In the genomic region with DNA sequence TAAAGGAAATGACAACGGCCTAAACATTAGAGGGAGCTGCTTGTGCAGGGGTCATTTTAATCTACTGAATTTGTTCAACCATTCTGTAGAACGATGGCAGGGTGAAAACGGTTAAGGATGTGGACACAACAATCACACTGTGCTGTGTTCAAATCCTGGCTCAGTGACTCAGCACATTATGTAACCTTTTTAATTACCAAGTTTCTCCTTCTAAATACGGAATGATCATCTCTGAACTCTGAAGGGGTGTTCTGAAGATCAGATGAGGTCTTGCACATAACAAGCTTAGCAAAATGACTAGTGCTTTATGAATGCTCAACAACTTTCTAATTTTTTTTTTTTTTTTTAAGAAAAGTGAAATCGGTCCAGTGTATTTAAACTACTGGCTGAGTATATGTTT, we compare ENCODE assay signal across 14 cellular contexts.
DNase-seq lines count a peak whose midpoint lies in the region; ATAC-seq and TF ChIP-seq lines count a peak whose summit lies in the region.
"Had no signal": no experiment of that assay in that cellular context is flagged by ENCODE, and none has a peak within 500 bp of the region (broad histone marks: within the 10 kb centered on the region; RNA-seq: fewer than 3 reads in every experiment).

No MANE protein-coding gene starts in this region.

- H3K9me3 ChIP-seq in esophagus muscularis mucosa (no peaks in the 10 kb centered on the region), right cardiac atrium (ENCODE audit: control insufficient read depth, low read length) (no peaks in the 10 kb centered on the region)
- H3K9me3 ChIP-seq: breast epithelium had no signal

- H3K36me3 ChIP-seq in esophagus muscularis mucosa, result peaks cover 2 to 61% (median 34%) of the 10 kb centered on the region in 4 donors

- peaks cover 72% of the 10 kb centered on the region for H3K36me3 Mint-ChIP-seq in stimulated activated memory B cell treated with anti-CD40 and anti-IgM and Interleukin-4, amounts not matched to agents 10 μg/mL and 1 μg/mL and 100 μg/mL, for 72 hours

- ATAC-seq in stimulated activated memory B cell treated with anti-CD40 and anti-IgM and Interleukin-4, amounts not matched to agents 10 μg/mL and 1 μg/mL and 100 μg/mL, for 72 hours, result no peak
- no peak for ATAC-seq in right cardiac atrium
- ATAC-seq: GM12878 had no signal

- TF ChIP-seq EP300 in esophagus muscularis mucosa (IDR thresholded peaks at IDR 0.05), result no peak

- WGBS in esophagus muscularis mucosa, result 47% methylated on average over 5 of the region's 5 CpGs
- 80% methylated on average over 5 of the region's 5 CpGs for WGBS in right cardiac atrium

- in situ Hi-C loops in GM13976 (cut with MboI; ENCODE audit: low sequenced_read_pairs, unreplicated experiment), result no loop called here

- intact Hi-C loops in esophagus muscularis mucosa (cut with DNase I), result no loop called here
- intact Hi-C loops in right cardiac atrium (cut with DNase I), result no loop called here

- no peak for TF ChIP-seq POLR2A in esophagus muscularis mucosa (IDR thresholded peaks at IDR 0.05; ENCODE audit: low read depth)

- no peaks in the 10 kb centered on the region for H3K27me3 ChIP-seq in esophagus muscularis mucosa
- no peaks in the 10 kb centered on the region for H3K27me3 ChIP-seq in right cardiac atrium (ENCODE audit: control insufficient read depth, insufficient read depth)
- H3K27me3 ChIP-seq: breast epithelium had no signal

- H3K4me3 ChIP-seq in esophagus muscularis mucosa, result no peak overlapping the region
- no peak overlapping the region for H3K4me3 ChIP-seq in right cardiac atrium (ENCODE audit: low read length)
- H3K4me3 ChIP-seq: breast epithelium, GM12878 had no signal

- H3K4me1 Mint-ChIP-seq in stimulated activated memory B cell treated with anti-CD40 and anti-IgM and Interleukin-4, amounts not matched to agents 10 μg/mL and 1 μg/mL and 100 μg/mL, for 72 hours, result peaks cover 26% of the 10 kb centered on the region

- H3K4me1 ChIP-seq in esophagus muscularis mucosa (peaks cover 24 to 91% (median 89%) of the 10 kb centered on the region in 4 donors), right cardiac atrium (ENCODE audit: control insufficient read depth, insufficient read depth, low read length) (peaks cover 4% of the 10 kb centered on the region)
- H3K4me1 ChIP-seq: breast epithelium had no signal

- DNase-seq in ELR (ENCODE audit: low read depth) (peak; percentile 16), RPMI7951 (ENCODE audit: low read depth) (peak; percentile 28), esophagus muscularis mucosa (ENCODE audit: extremely low spot score) (no peak), GM13976 (ENCODE audit: low spot score) (no peak), NCI-H1092 treated with DMSO at 0.1 percent for 48 hours (lab: John Stamatoyannopoulos, UW) (no peak), right cardiac atrium (no peak)
- DNase-seq: activated CD8-positive, alpha-beta memory T cell treated with anti-CD3 and anti-CD28 coated beads, Interleukin-2, amount 50 U/mL, for 48 hours; H7; OCI-M1; T1000 had no signal

- H3K27ac Mint-ChIP-seq in stimulated activated memory B cell treated with anti-CD40 and anti-IgM and Interleukin-4, amounts not matched to agents 10 μg/mL and 1 μg/mL and 100 μg/mL, for 72 hours, result peak overlapping the region; percentile 66

- peak overlapping the region; percentile 83 to 88 (median 86) for H3K27ac ChIP-seq in esophagus muscularis mucosa (replicated peaks in 1 of 4)
- no peak overlapping the region for H3K27ac ChIP-seq in right cardiac atrium (ENCODE audit: low read length)
- H3K27ac ChIP-seq: KMS-11 had no signal

- TF ChIP-seq CTCF in esophagus muscularis mucosa (IDR thresholded peaks at IDR 0.05), result no peak
- no peak for TF ChIP-seq CTCF in GM13976 (IDR thresholded peaks at IDR 0.05; ENCODE audit: borderline replicate concordance, control extremely low read depth, extremely low read depth, insufficient read depth, missing control alignments)

- H3K27me3 Mint-ChIP-seq in stimulated activated memory B cell treated with anti-CD40 and anti-IgM and Interleukin-4, amounts not matched to agents 10 μg/mL and 1 μg/mL and 100 μg/mL, for 72 hours, result no peaks in the 10 kb centered on the region

- H3K4me3 Mint-ChIP-seq in stimulated activated memory B cell treated with anti-CD40 and anti-IgM and Interleukin-4, amounts not matched to agents 10 μg/mL and 1 μg/mL and 100 μg/mL, for 72 hours, result no peak overlapping the region

- H3K9me3 Mint-ChIP-seq in stimulated activated memory B cell treated with anti-CD40 and anti-IgM and Interleukin-4, amounts not matched to agents 10 μg/mL and 1 μg/mL and 100 μg/mL, for 72 hours, result no peaks in the 10 kb centered on the region

Comparison
In these comparisons a context has a peak if more than half of its experiments do, and no peak if none do; other contexts are left out.
1. DNase-seq: peak in ELR (single experiment) and RPMI7951 (single experiment); none in esophagus muscularis mucosa (single experiment), GM13976 (single experiment), NCI-H1092 treated with DMSO at 0.1 percent for 48 hours (single experiment) and right cardiac atrium (0 of 3).